In the genomic region with DNA sequence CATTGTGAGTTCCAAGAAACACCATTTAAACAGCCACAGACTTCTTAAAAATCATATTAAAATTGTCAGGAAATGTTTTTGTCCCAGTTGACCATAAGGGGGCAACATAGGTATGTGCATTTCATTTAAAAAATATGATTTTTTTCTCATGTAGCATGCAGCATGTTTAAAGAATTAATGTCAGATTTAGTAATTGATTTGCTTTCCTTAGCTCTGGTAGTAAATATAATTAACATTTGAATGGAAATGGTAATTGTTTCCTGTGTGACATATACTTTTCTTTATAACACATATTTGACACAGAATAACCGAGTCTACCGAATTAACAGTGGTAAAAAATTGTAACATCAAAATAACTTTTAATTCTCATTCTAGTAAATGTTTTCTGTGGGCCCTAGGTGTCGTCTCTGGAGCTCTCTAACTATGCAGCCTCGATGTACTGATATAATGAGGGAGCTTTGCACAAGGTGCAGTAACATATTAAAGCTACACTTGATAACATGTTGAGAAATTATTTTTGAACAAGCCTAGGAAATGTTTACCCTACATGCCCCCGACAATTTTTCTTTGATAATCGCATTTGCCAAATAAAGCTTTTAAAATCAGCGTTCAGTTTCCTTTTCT, we compare ENCODE assay signal across 7 cellular contexts. TPM values are rescaled to one million over a fixed set of nuclear protein-coding genes. Genes with fewer than 3 reads are reported as not detected.
DNase-seq lines count a peak whose midpoint lies in the region; ATAC-seq, FAIRE-seq and TF ChIP-seq lines count a peak whose summit lies in the region.

No MANE protein-coding gene starts in this region.

- H2AFZ ChIP-seq in endothelial cell of umbilical vein (ENCODE audit: low read depth, low read length) = no peak overlapping the region

- TF ChIP-seq CTCF in GM12872 (IDR thresholded peaks at IDR 0.05; ENCODE audit: insufficient read depth, low read depth, low read length) (peak; percentile 43; the same call in 1 of the 3 replicates), endothelial cell of umbilical vein (IDR thresholded peaks at IDR 0.05; ENCODE audit: extremely low read depth in 1 of 2, insufficient read depth in 1 of 2, low read depth in 1 of 2, low read length in 2 of 2) (peak; percentile 26 to 29), pancreas (IDR thresholded peaks at IDR 0.05) (peak in 3 of 4 donors; percentile 16 to 46 (median 42)), vagina (IDR thresholded peaks at IDR 0.05) (peak in 1 of 3 experiments; percentile 64)

- H3K27ac ChIP-seq in endothelial cell of umbilical vein (ENCODE audit: insufficient read depth, low read depth, low read length) = no peak overlapping the region
- peak overlapping the region in 3 of 4 donors; percentile 1 to 53 (median 53) for H3K27ac ChIP-seq in pancreas
- no peak overlapping the region for H3K27ac ChIP-seq in vagina

- FAIRE-seq in endothelial cell of umbilical vein (lab: Jason Lieb, UNC) (peak; percentile 63), pancreas (lab: Jason Lieb, UNC) (peak; percentile 98)

- dilution Hi-C loops in endothelial cell of umbilical vein (cut with MboI; ENCODE audit: extremely low pct_ligation_motif_present, low sequenced_read_pairs) = no loop called here

- intact Hi-C loops in endothelial cell of umbilical vein (cut with micrococcal nuclease) = loop anchor here (1.0 kb wide), 4 partner anchors 37 to 415 kb away; no protein-coding TSS in a partner anchor
- intact Hi-C loops in pancreas (cut with DNase I) = loop anchor here in 2 of 3 donors (5.0 kb wide), 1 partner anchor 408 kb away; no protein-coding TSS in a partner anchor
- intact Hi-C loops in vagina (cut with DNase I) = no loop called here

- no TSS peak for BruUV-seq in endothelial cell of umbilical vein (replicated peaks; lab: Mats Ljungman, UMichigan)

- DNase-seq in NCI-H774 (lab: John Stamatoyannopoulos, UW) (peak; percentile 7), endothelial cell of umbilical vein (ENCODE audit: low read depth, low spot score) (peak; percentile 56), pancreas (no peak), vagina (ENCODE audit: extremely low spot score in 2 of 2) (no peak), hypothalamus (lab: John Stamatoyannopoulos, UW) (no peak), HuH-7.5 (ENCODE audit: low spot score) (no peak)

- 11 to 12% methylated on average over 7 of the region's 7 CpGs for WGBS in pancreas, 2 donors

- H3K9ac ChIP-seq in endothelial cell of umbilical vein (replicated peaks; ENCODE audit: extremely low read depth, insufficient read depth, low read length) = no peak overlapping the region

- no peaks in the 10 kb centered on the region for H4K20me1 ChIP-seq in endothelial cell of umbilical vein (replicated peaks; ENCODE audit: control insufficient read depth, extremely low read depth, insufficient read depth, low read length)

- POLR2A ChIA-PET in endothelial cell of umbilical vein (lab: Charles Lee) = interaction anchor here (1.1 kb wide), 1 partner anchor 411 kb away, joined by 4 read pairs; no protein-coding TSS in a partner anchor

- H3K4me3 ChIP-seq in endothelial cell of umbilical vein (replicated peaks in 1 of 3; ENCODE audit: insufficient read depth in 1 of 3, low read depth in 1 of 3, low read length in 3 of 3) (no peak overlapping the region), pancreas (no peak overlapping the region), vagina (no peak overlapping the region)

- H3K9me3 ChIP-seq in endothelial cell of umbilical vein (replicated peaks; ENCODE audit: control insufficient read depth, insufficient read depth, low read length) = no peaks in the 10 kb centered on the region
- no peaks in the 10 kb centered on the region for H3K9me3 ChIP-seq in pancreas
- no peaks in the 10 kb centered on the region for H3K9me3 ChIP-seq in vagina

- peak; percentile 63 to 75 (median 69) for ATAC-seq in pancreas

- TF ChIP-seq POLR2A in endothelial cell of umbilical vein (IDR thresholded peaks at IDR 0.05; ENCODE audit: low read depth, low read length) (no peak), vagina (IDR thresholded peaks at IDR 0.05) (no peak)

- H3K4me1 ChIP-seq in endothelial cell of umbilical vein (ENCODE audit: control insufficient read depth, extremely low read depth, insufficient read depth, low read length) = peaks cover 14% of the 10 kb centered on the region
- H3K4me1 ChIP-seq in pancreas = peaks cover 4 to 24% (median 19%) of the 10 kb centered on the region in 3 donors
- peaks cover 31% of the 10 kb centered on the region for H3K4me1 ChIP-seq in vagina

- H3K9me1 ChIP-seq in endothelial cell of umbilical vein (replicated peaks; ENCODE audit: control insufficient read depth, extremely low read depth, insufficient read depth, low read length) = no peaks in the 10 kb centered on the region

- no peaks in the 10 kb centered on the region for H3K79me2 ChIP-seq in endothelial cell of umbilical vein (ENCODE audit: control insufficient read depth, insufficient read depth, low read length)

- no peak overlapping the region for H3K4me2 ChIP-seq in endothelial cell of umbilical vein (ENCODE audit: insufficient read depth, low read length)

- CTCF ChIA-PET in endothelial cell of umbilical vein (lab: Charles Lee) = interaction anchor here (0.7 to 12.9 kb wide), 12 partner anchors 12 to 723 kb away, joined by 3 to 358 read pairs (median 6); partner anchors contain the start of gene NFKBIZ

- H3K27me3 ChIP-seq in endothelial cell of umbilical vein (ENCODE audit: control insufficient read depth in 2 of 2, insufficient read depth in 2 of 2, low read length in 2 of 2) (no peaks in the 10 kb centered on the region), pancreas (no peaks in the 10 kb centered on the region), vagina (no peaks in the 10 kb centered on the region)

- H3K36me3 ChIP-seq in endothelial cell of umbilical vein (ENCODE audit: control insufficient read depth in 2 of 2, extremely low read depth in 1 of 2, insufficient read depth in 2 of 2, low read length in 2 of 2) (peaks cover 0 to 2% of the 10 kb centered on the region in 2 experiments), pancreas (no peaks in the 10 kb centered on the region), vagina (no peaks in the 10 kb centered on the region)

TF ChIP-seq in endothelial cell of umbilical vein, 7 proteins besides CTCF, POLR2A, EP300 and RAD21:
- no peak for TF ChIP-seq FOS (IDR thresholded peaks at IDR 0.05; ENCODE audit: borderline replicate concordance, insufficient read depth, low read length)
- no peak for TF ChIP-seq EZH2 (IDR thresholded peaks at IDR 0.05; ENCODE audit: borderline replicate concordance, low read depth, low read length, severe bottlenecking)
- no peak for TF ChIP-seq GATA2 (IDR thresholded peaks at IDR 0.05; ENCODE audit: insufficient read depth, insufficient read length, low read depth, low read length)
- no peak for TF ChIP-seq JUN (IDR thresholded peaks at IDR 0.05; ENCODE audit: borderline replicate concordance, insufficient read depth, insufficient read length, low read depth)
- no peak for TF ChIP-seq MYC (IDR thresholded peaks at IDR 0.05; ENCODE audit: low read depth, low read length)
- TF ChIP-seq POLR2AphosphoS5 (IDR thresholded peaks at IDR 0.05; ENCODE audit: insufficient read depth, low read depth, low read length) = no peak
- TF ChIP-seq MAX (IDR thresholded peaks at IDR 0.05; ENCODE audit: insufficient read depth, insufficient read length) = no peak

RNA-seq across cellular contexts. Expression of gene NXPE3, which starts 34.9 kb away (rescaled TPM):
- 19.9 and 20.3 TPM in 2 replicates for total RNA-seq in endothelial cell of umbilical vein
- polyA plus RNA-seq in endothelial cell of umbilical vein = 12.3 and 13.7 TPM in 2 replicates
- polyA plus RNA-seq in endothelial cell of umbilical vein (2011; cell fraction: cytosol; rRNA removed) = 17.0 and 17.9 TPM in 2 replicates
- 11.0 and 12.3 TPM in 2 replicates for polyA plus RNA-seq in endothelial cell of umbilical vein (2011; cell fraction: nucleus; rRNA removed)
- polyA plus RNA-seq in endothelial cell of umbilical vein (2012) = 20.4 and 24.4 TPM in 2 replicates
- polyA minus RNA-seq in endothelial cell of umbilical vein = 44.6 and 53.4 TPM in 2 replicates
- polyA minus RNA-seq in endothelial cell of umbilical vein (2011; cell fraction: cytosol; rRNA and poly(A)+ RNA removed) = 4.0 TPM
- 12.6 TPM in 2 replicates for polyA minus RNA-seq in endothelial cell of umbilical vein (2011; cell fraction: nucleus; rRNA and poly(A)+ RNA removed)
- 1 to 10 TPM; 1.8 to 4.3 (median 2.4) TPM for total RNA-seq in pancreas
- polyA plus RNA-seq in pancreas = 1 to 10 TPM; 1.4 to 3.3 TPM
- 13.3 TPM for total RNA-seq in vagina

RNA-seq across cellular contexts. Expression of gene NFKBIZ, which starts 35.4 kb away (rescaled TPM):
- 27.4 and 28.9 TPM in 2 replicates for total RNA-seq in endothelial cell of umbilical vein
- polyA plus RNA-seq in endothelial cell of umbilical vein = 16.7 and 17.5 TPM in 2 replicates
- 10.3 and 20.3 TPM in 2 replicates for polyA plus RNA-seq in endothelial cell of umbilical vein (2011; cell fraction: cytosol; rRNA removed)
- 182 and 220 TPM in 2 replicates for polyA plus RNA-seq in endothelial cell of umbilical vein (2011; cell fraction: nucleus; rRNA removed)
- 9.2 and 13.5 TPM in 2 replicates for polyA plus RNA-seq in endothelial cell of umbilical vein (2012)
- 87.4 and 102 TPM in 2 replicates for polyA minus RNA-seq in endothelial cell of umbilical vein
- polyA minus RNA-seq in endothelial cell of umbilical vein (2011; cell fraction: cytosol; rRNA and poly(A)+ RNA removed) = 14.0 TPM
- polyA minus RNA-seq in endothelial cell of umbilical vein (2011; cell fraction: nucleus; rRNA and poly(A)+ RNA removed) = 237 and 251 TPM in 2 replicates
- 10 to 100 TPM; 20.4 to 90.7 (median 31.2) TPM for total RNA-seq in pancreas
- 10 to 100 TPM; 16.5 to 24.4 TPM for polyA plus RNA-seq in pancreas
- total RNA-seq in vagina = 136 TPM

Comparison
In these comparisons a context has a peak if more than half of its experiments do, and no peak if none do; other contexts are left out.
1. DNase-seq: peak in NCI-H774 (single experiment) and endothelial cell of umbilical vein (single experiment); none in pancreas (0 of 6), vagina (0 of 2), hypothalamus (0 of 51) and HuH-7.5 (single experiment).
2. H3K27ac ChIP-seq: peak in pancreas (3 of 4); none in endothelial cell of umbilical vein (single experiment) and vagina (single experiment).